Comparison of ENCODE assay signal across 13 cellular contexts in the genomic region with DNA sequence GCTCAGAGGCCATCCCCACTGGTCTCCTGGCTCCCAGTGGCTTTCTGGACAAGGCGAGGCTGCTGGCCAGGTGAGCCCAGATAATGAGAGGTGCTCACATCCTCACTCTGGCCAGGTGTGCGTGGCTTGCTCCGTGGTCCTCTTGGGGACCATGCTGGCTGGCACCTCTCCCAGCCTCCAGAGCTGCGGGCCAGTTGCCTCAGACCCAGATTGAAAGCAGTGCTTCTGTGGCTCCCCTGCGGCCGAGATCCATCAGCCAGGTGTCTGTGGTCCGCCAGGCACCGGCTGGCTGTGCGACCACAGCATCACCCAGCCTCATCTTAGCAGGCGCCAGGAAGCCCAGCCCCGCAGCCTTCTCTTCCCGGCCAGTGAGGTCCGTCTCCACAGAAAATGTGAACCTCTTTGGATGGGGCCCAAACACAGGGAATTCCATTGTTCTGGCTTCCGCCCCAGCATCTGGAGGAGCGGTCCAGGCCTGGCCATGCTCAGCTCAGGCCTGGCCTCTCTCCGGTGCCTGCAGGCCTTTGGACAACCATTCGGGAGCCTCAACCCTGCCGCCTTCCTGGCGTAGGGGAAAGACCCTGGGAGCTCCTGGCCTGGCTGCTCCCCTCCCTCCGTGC. TPM values are rescaled to one million over a fixed set of nuclear protein-coding genes. Genes with fewer than 3 reads are reported as not detected.
A peak's percentile ranks its signal among the peaks of the same experiment; 100 is the strongest.
DNase-seq lines count a peak whose midpoint lies in the region; ATAC-seq and TF ChIP-seq lines count a peak whose summit lies in the region.
"Had no signal": no experiment of that assay in that cellular context is flagged by ENCODE, and none has a peak within 500 bp of the region (broad histone marks: within the 10 kb centered on the region; RNA-seq: fewer than 3 reads in every experiment).

No MANE protein-coding gene starts in this region.

- H3K36me3 Mint-ChIP-seq in stimulated activated naive B cell treated with anti-CD40 and anti-IgM and Interleukin-4, amounts not matched to agents 10 μg/mL and 1 μg/mL and 100 μg/mL, for 72 hours = no peaks in the 10 kb centered on the region
- H3K36me3 Mint-ChIP-seq in CD8-positive, alpha-beta memory T cell = no peaks in the 10 kb centered on the region
- H3K36me3 Mint-ChIP-seq: activated naive CD8-positive, alpha-beta T cell had no signal

- H3K36me3 ChIP-seq in HEK293 (ENCODE audit: control insufficient read depth in 2 of 2, insufficient read depth in 1 of 2, low read length in 2 of 2) (no peaks in the 10 kb centered on the region), left ventricle myocardium inferior (no peaks in the 10 kb centered on the region)
- no peaks in the 10 kb centered on the region for H3K36me3 ChIP-seq in CD8-positive, alpha-beta memory T cell (ENCODE audit: insufficient read depth, low read length)
- H3K36me3 ChIP-seq: pancreas, thyroid gland had no signal

- no peaks in the 10 kb centered on the region for H3K9me3 ChIP-seq in HEK293 (ENCODE audit: control insufficient read depth, insufficient read depth, low read depth, low read length)
- no peaks in the 10 kb centered on the region for H3K9me3 ChIP-seq in left ventricle myocardium inferior (replicated peaks)
- H3K9me3 ChIP-seq in CD8-positive, alpha-beta memory T cell (ENCODE audit: low read length) = no peaks in the 10 kb centered on the region
- H3K9me3 ChIP-seq: mucosa of descending colon, pancreas, thyroid gland had no signal

- CTCF ChIA-PET in HEK293 (lab: Yijun Ruan, JAX) = no interaction called here
- CTCF ChIA-PET in CD8-positive, alpha-beta memory T cell (lab: Charles Lee) = no interaction called here

- H3K4me1 ChIP-seq in HEK293 (ENCODE audit: control insufficient read depth, insufficient read depth, low read length) (no peaks in the 10 kb centered on the region; the same call in 1 of the 2 replicates), left ventricle myocardium inferior (peaks cover 61% of the 10 kb centered on the region)
- H3K4me1 ChIP-seq in CD8-positive, alpha-beta memory T cell (ENCODE audit: insufficient read depth, low read length) = peaks cover 5% of the 10 kb centered on the region

- no peak for TF ChIP-seq CTCF in HEK293 (tag by site-specific recombination; IDR thresholded peaks at IDR 0.05)
- TF ChIP-seq CTCF in left ventricle myocardium inferior (IDR thresholded peaks at IDR 0.05; ENCODE audit: borderline replicate concordance) = no peak

- H3K9me3 Mint-ChIP-seq in stimulated activated naive B cell treated with anti-CD40 and anti-IgM and Interleukin-4, amounts not matched to agents 10 μg/mL and 1 μg/mL and 100 μg/mL, for 72 hours = no peaks in the 10 kb centered on the region
- H3K9me3 Mint-ChIP-seq in CD8-positive, alpha-beta memory T cell = no peaks in the 10 kb centered on the region

- peak; percentile 80 for DNase-seq in astrocyte of the hippocampus (ENCODE audit: low read depth, low spot score)
- DNase-seq in left ventricle myocardium inferior = peak; percentile 49
- no peak for DNase-seq in stimulated activated naive B cell treated with anti-CD40 and anti-IgM and Interleukin-4, amounts not matched to agents 10 μg/mL and 1 μg/mL and 100 μg/mL, for 72 hours
- no peak for DNase-seq in CD8-positive, alpha-beta memory T cell
- no peak for DNase-seq in NCI-H82 treated with DMSO at 0.1 percent for 48 hours (lab: John Stamatoyannopoulos, UW; ENCODE audit: unreplicated experiment)
- DNase-seq in DMS153 treated with DMSO at 0.1 percent for 48 hours (lab: John Stamatoyannopoulos, UW; ENCODE audit: unreplicated experiment) = no peak
- DNase-seq: activated CD4-positive, alpha-beta T cell treated with anti-CD3 and anti-CD28 coated beads for 1 hour; mucosa of descending colon; stimulated activated CD4-positive, alpha-beta T cell treated with anti-CD3 and anti-CD28 coated beads, Interleukin-15, amount 100 ng/mL, for 24 hours; thyroid gland had no signal

- no peaks in the 10 kb centered on the region for H3K27me3 ChIP-seq in left ventricle myocardium inferior (ENCODE audit: low read depth)
- H3K27me3 ChIP-seq in CD8-positive, alpha-beta memory T cell (ENCODE audit: insufficient read depth, low read length, poor library complexity, severe bottlenecking) = no peaks in the 10 kb centered on the region
- H3K27me3 ChIP-seq: pancreas, thyroid gland had no signal

- POLR2A ChIA-PET in HEK293 (lab: Yijun Ruan, JAX) = no interaction called here
- POLR2A ChIA-PET in CD8-positive, alpha-beta memory T cell (lab: Charles Lee) = no interaction called here

- H3K27me3 Mint-ChIP-seq in stimulated activated naive B cell treated with anti-CD40 and anti-IgM and Interleukin-4, amounts not matched to agents 10 μg/mL and 1 μg/mL and 100 μg/mL, for 72 hours = no peaks in the 10 kb centered on the region
- H3K27me3 Mint-ChIP-seq in CD8-positive, alpha-beta memory T cell = peaks cover 0 to 10% of the 10 kb centered on the region in 2 donors
- H3K27me3 Mint-ChIP-seq: activated naive CD8-positive, alpha-beta T cell had no signal

- ATAC-seq in stimulated activated naive B cell treated with anti-CD40 and anti-IgM and Interleukin-4, amounts not matched to agents 10 μg/mL and 1 μg/mL and 100 μg/mL, for 72 hours (replicated peaks) = no peak
- ATAC-seq: mucosa of descending colon, pancreas had no signal

- no peak overlapping the region for H3K4me3 Mint-ChIP-seq in stimulated activated naive B cell treated with anti-CD40 and anti-IgM and Interleukin-4, amounts not matched to agents 10 μg/mL and 1 μg/mL and 100 μg/mL, for 72 hours
- no peak overlapping the region for H3K4me3 Mint-ChIP-seq in CD8-positive, alpha-beta memory T cell
- H3K4me3 Mint-ChIP-seq: activated naive CD8-positive, alpha-beta T cell had no signal

- H3K27ac ChIP-seq in HEK293 (ENCODE audit: extremely low read depth, low read depth, low read length) (no peak overlapping the region), left ventricle myocardium inferior (replicated peaks) (peak overlapping the region; percentile 83)
- no peak overlapping the region for H3K27ac ChIP-seq in CD8-positive, alpha-beta memory T cell (ENCODE audit: low read depth, low read length)
- H3K27ac ChIP-seq: pancreas, thyroid gland had no signal

- peaks cover 3 to 5% of the 10 kb centered on the region in 2 donors for H3K4me1 Mint-ChIP-seq in stimulated activated naive B cell treated with anti-CD40 and anti-IgM and Interleukin-4, amounts not matched to agents 10 μg/mL and 1 μg/mL and 100 μg/mL, for 72 hours
- peaks cover 3 to 5% (median 4%) of the 10 kb centered on the region in 3 donors for H3K4me1 Mint-ChIP-seq in CD8-positive, alpha-beta memory T cell

- intact Hi-C loops in left ventricle myocardium inferior (cut with micrococcal nuclease) = no loop called here

- no peak overlapping the region for H3K4me3 ChIP-seq in HEK293 (ENCODE audit: low read depth, low read length)
- H3K4me3 ChIP-seq in left ventricle myocardium inferior = no peak overlapping the region
- no peak overlapping the region for H3K4me3 ChIP-seq in CD8-positive, alpha-beta memory T cell (ENCODE audit: low read length)
- H3K4me3 ChIP-seq: mucosa of descending colon, pancreas, thyroid gland had no signal

- peak overlapping the region; percentile 47 for H3K27ac Mint-ChIP-seq in stimulated activated naive B cell treated with anti-CD40 and anti-IgM and Interleukin-4, amounts not matched to agents 10 μg/mL and 1 μg/mL and 100 μg/mL, for 72 hours
- H3K27ac Mint-ChIP-seq in CD8-positive, alpha-beta memory T cell = no peak overlapping the region
- H3K27ac Mint-ChIP-seq: activated naive CD8-positive, alpha-beta T cell had no signal

TF ChIP-seq in HEK293, 187 proteins besides CTCF, POLR2A, EP300 and RAD21:
- peak; percentile 51 for TF ChIP-seq ZNF600 (tag by site-specific recombination; IDR thresholded peaks at IDR 0.05)
- TF ChIP-seq ZNF473 (tag by site-specific recombination; IDR thresholded peaks at IDR 0.05) = no peak

RNA-seq across cellular contexts. Expression of gene TTYH3, which starts 5.2 kb away (rescaled TPM):
- 10.9 TPM for total RNA-seq in left ventricle myocardium inferior
- 10 to 100 TPM; 20.2 to 22.2 TPM for total RNA-seq in CD8-positive, alpha-beta memory T cell
- polyA plus RNA-seq in CD8-positive, alpha-beta memory T cell = 2.1 TPM

Comparison
In these comparisons a context has a peak if more than half of its experiments do, and no peak if none do; other contexts are left out.
1. DNase-seq: peak in astrocyte of the hippocampus (single experiment) and left ventricle myocardium inferior (single experiment); none in stimulated activated naive B cell treated with anti-CD40 and anti-IgM and Interleukin-4, amounts not matched to agents 10 μg/mL and 1 μg/mL and 100 μg/mL, for 72 hours (single experiment), CD8-positive, alpha-beta memory T cell (0 of 5), NCI-H82 treated with DMSO at 0.1 percent for 48 hours (single experiment) and DMS153 treated with DMSO at 0.1 percent for 48 hours (single experiment).